ENCODE assay signal across 16 cellular contexts in the genomic region with DNA sequence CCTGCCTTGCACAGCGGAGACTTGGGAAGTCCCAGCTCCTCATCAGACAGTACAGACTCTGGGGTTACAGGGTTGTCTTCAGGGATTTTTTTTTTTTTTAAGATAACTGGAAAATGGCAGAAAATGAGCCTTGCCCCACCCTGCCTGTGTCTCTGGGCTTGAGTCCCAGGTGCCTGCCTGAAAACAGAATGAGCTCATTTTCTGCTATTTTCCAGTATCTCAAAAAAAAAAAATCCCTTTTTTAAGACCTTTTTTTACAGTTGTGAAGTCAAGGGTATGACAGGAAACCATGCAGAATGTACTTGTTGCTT. TPM values are rescaled to one million over a fixed set of nuclear protein-coding genes. Genes with fewer than 3 reads are reported as not detected.
A peak's percentile ranks its signal among the peaks of the same experiment; 100 is the strongest.
DNase-seq lines count a peak whose midpoint lies in the region; ATAC-seq and TF ChIP-seq lines count a peak whose summit lies in the region.
"Had no signal": no experiment of that assay in that cellular context is flagged by ENCODE, and none has a peak within 500 bp of the region (broad histone marks: within the 10 kb centered on the region; RNA-seq: fewer than 3 reads in every experiment).

No MANE protein-coding gene starts in this region.

- CTCF ChIA-PET in activated naive CD4-positive, alpha-beta T cell treated with anti-CD3 and anti-CD28 coated beads, Interleukin-2, amount 10 ng/mL, durations not matched to agents 7 days and 5 days (lab: Charles Lee), result interaction anchor here (0.6 to 14.6 kb wide), 9 partner anchors 8 to 190 kb away, joined by 3 to 231 read pairs (median 6); no protein-coding TSS in a partner anchor

- ATAC-seq in heart right ventricle, result no peak
- ATAC-seq in RWPE2 (ENCODE audit: low read depth), result no peak

- intact Hi-C loops in heart right ventricle (cut with DNase I) (loop anchor here in 5 of 10 donors (2.0 to 10.0 kb wide), 5 partner anchors 85 to 335 kb away; partner anchors contain the start of genes POFUT2 (in 2 of the 5) and ADARB1 (in 1 of the 5)), cardiac septum (cut with DNase I) (no loop called here), tibial artery (cut with DNase I; ENCODE audit: low total_unique reads) (loop anchor here (2.0 to 5.0 kb wide), 2 partner anchors 102 to 179 kb away; no protein-coding TSS in a partner anchor)

- H3K4me1 Mint-ChIP-seq in glutamatergic neuron (ENCODE audit: low read depth, unreplicated experiment), result peaks cover 2% of the 10 kb centered on the region
- peaks cover 10% of the 10 kb centered on the region for H3K4me1 Mint-ChIP-seq in activated naive CD4-positive, alpha-beta T cell treated with anti-CD3 and anti-CD28 coated beads, Interleukin-2, amount 10 ng/mL, durations not matched to agents 7 days and 5 days
- H3K4me1 Mint-ChIP-seq in activated T-cell treated with anti-CD3 and anti-CD28 coated beads, Interleukin-2, amount 50 U/mL, for 24 hours (ENCODE audit: low read depth), result peaks cover 10% of the 10 kb centered on the region

- WGBS in heart right ventricle, 2 donors, result 7 to 11% methylated on average over 1 of the region's 1 CpG

- H3K4me1 ChIP-seq in heart right ventricle (peaks cover 13 to 92% (median 54%) of the 10 kb centered on the region in 9 donors), RWPE2 (ENCODE audit: insufficient read depth, poor library complexity, severe bottlenecking) (peaks cover 8% of the 10 kb centered on the region), tibial artery (peaks cover 5 to 83% (median 68%) of the 10 kb centered on the region in 4 donors)
- H3K4me1 ChIP-seq: parathyroid adenoma had no signal

- H3K36me3 ChIP-seq in heart right ventricle (peaks cover 0 to 36% (median 0%) of the 10 kb centered on the region in 9 donors), RWPE2 (ENCODE audit: low read depth) (peaks cover 29% of the 10 kb centered on the region), tibial artery (peaks cover 0 to 23% (median 12%) of the 10 kb centered on the region in 3 donors), MG63 (peaks cover 66% of the 10 kb centered on the region)

- no peaks in the 10 kb centered on the region for H3K36me3 Mint-ChIP-seq in glutamatergic neuron (ENCODE audit: unreplicated experiment)
- H3K36me3 Mint-ChIP-seq in activated naive CD4-positive, alpha-beta T cell treated with anti-CD3 and anti-CD28 coated beads, Interleukin-2, amount 10 ng/mL, durations not matched to agents 7 days and 5 days, result peaks cover 10% of the 10 kb centered on the region
- H3K36me3 Mint-ChIP-seq in activated T-cell treated with anti-CD3 and anti-CD28 coated beads, Interleukin-2, amount 50 U/mL, for 24 hours (ENCODE audit: low read depth), result peaks cover 90% of the 10 kb centered on the region
- H3K36me3 Mint-ChIP-seq: IgD-negative memory B cell had no signal

- peaks cover 12% of the 10 kb centered on the region for H3K27me3 Mint-ChIP-seq in glutamatergic neuron (ENCODE audit: unreplicated experiment)
- H3K27me3 Mint-ChIP-seq in activated naive CD4-positive, alpha-beta T cell treated with anti-CD3 and anti-CD28 coated beads, Interleukin-2, amount 10 ng/mL, durations not matched to agents 7 days and 5 days, result no peaks in the 10 kb centered on the region
- H3K27me3 Mint-ChIP-seq in activated T-cell treated with anti-CD3 and anti-CD28 coated beads, Interleukin-2, amount 50 U/mL, for 24 hours, result no peaks in the 10 kb centered on the region
- H3K27me3 Mint-ChIP-seq: central memory CD8-positive, alpha-beta T cell; IgD-negative memory B cell had no signal

- H3K9me3 ChIP-seq in heart right ventricle, result no peaks in the 10 kb centered on the region
- H3K9me3 ChIP-seq in RWPE2 (ENCODE audit: severe bottlenecking), result no peaks in the 10 kb centered on the region
- H3K9me3 ChIP-seq in tibial artery, result no peaks in the 10 kb centered on the region
- H3K9me3 ChIP-seq in MG63, result no peaks in the 10 kb centered on the region

- H3K27ac Mint-ChIP-seq in glutamatergic neuron (ENCODE audit: unreplicated experiment), result no peak overlapping the region
- no peak overlapping the region for H3K27ac Mint-ChIP-seq in activated naive CD4-positive, alpha-beta T cell treated with anti-CD3 and anti-CD28 coated beads, Interleukin-2, amount 10 ng/mL, durations not matched to agents 7 days and 5 days
- H3K27ac Mint-ChIP-seq in activated T-cell treated with anti-CD3 and anti-CD28 coated beads, Interleukin-2, amount 50 U/mL, for 24 hours, result no peak overlapping the region
- H3K27ac Mint-ChIP-seq: activated T-helper 2 cell treated with anti-CD3 and anti-CD28 coated beads, Interferon-gamma antibody, Interleukin-2, Interleukin-4, amounts not matched to agents 10 μg/mL and 5 μg/mL and 100 μg/mL, durations not matched to agents 14 hours and 24 hours and 36 hours; CD8-positive, alpha-beta T cell; IgD-negative memory B cell had no signal

- DNase-seq in heart right ventricle (no peak), cardiac septum (ENCODE audit: low spot score) (no peak), RWPE2 (ENCODE audit: low spot score) (no peak), glutamatergic neuron (no peak), tibial artery (no peak), MG63 (no peak)
- DNase-seq in activated naive CD4-positive, alpha-beta T cell treated with anti-CD3 and anti-CD28 coated beads, Interleukin-2, amount 10 ng/mL, durations not matched to agents 7 days and 5 days, result no peak
- no peak for DNase-seq in activated T-cell treated with anti-CD3 and anti-CD28 coated beads, Interleukin-2, amount 50 U/mL, for 24 hours

- H3K9me3 Mint-ChIP-seq in glutamatergic neuron (ENCODE audit: unreplicated experiment), result peaks cover 1% of the 10 kb centered on the region
- H3K9me3 Mint-ChIP-seq in activated naive CD4-positive, alpha-beta T cell treated with anti-CD3 and anti-CD28 coated beads, Interleukin-2, amount 10 ng/mL, durations not matched to agents 7 days and 5 days, result no peaks in the 10 kb centered on the region
- H3K9me3 Mint-ChIP-seq in activated T-cell treated with anti-CD3 and anti-CD28 coated beads, Interleukin-2, amount 50 U/mL, for 24 hours, result no peaks in the 10 kb centered on the region
- H3K9me3 Mint-ChIP-seq: activated T-helper 2 cell treated with anti-CD3 and anti-CD28 coated beads, Interferon-gamma antibody, Interleukin-2, Interleukin-4, amounts not matched to agents 10 μg/mL and 5 μg/mL and 100 μg/mL, durations not matched to agents 14 hours and 24 hours and 36 hours; CD8-positive, alpha-beta T cell; central memory CD8-positive, alpha-beta T cell; IgD-negative memory B cell had no signal

- no peak overlapping the region for H3K4me3 Mint-ChIP-seq in glutamatergic neuron (ENCODE audit: unreplicated experiment)
- H3K4me3 Mint-ChIP-seq in activated naive CD4-positive, alpha-beta T cell treated with anti-CD3 and anti-CD28 coated beads, Interleukin-2, amount 10 ng/mL, durations not matched to agents 7 days and 5 days, result no peak overlapping the region
- no peak overlapping the region for H3K4me3 Mint-ChIP-seq in activated T-cell treated with anti-CD3 and anti-CD28 coated beads, Interleukin-2, amount 50 U/mL, for 24 hours
- H3K4me3 Mint-ChIP-seq: CD8-positive, alpha-beta T cell; central memory CD8-positive, alpha-beta T cell had no signal

- peak overlapping the region in 8 of 10 donors; percentile 42 to 86 (median 82) for H3K27ac ChIP-seq in heart right ventricle
- no peak overlapping the region for H3K27ac ChIP-seq in RWPE2 (ENCODE audit: poor library complexity, severe bottlenecking)
- H3K27ac ChIP-seq in tibial artery, result peak overlapping the region; percentile 93 to 96
- H3K27ac ChIP-seq: HL-60, parathyroid adenoma had no signal

- no peak overlapping the region for H3K4me3 ChIP-seq in heart right ventricle
- H3K4me3 ChIP-seq in RWPE2 (ENCODE audit: severe bottlenecking), result no peak overlapping the region
- H3K4me3 ChIP-seq in tibial artery, result no peak overlapping the region
- H3K4me3 ChIP-seq in MG63, result no peak overlapping the region

- peak in 2 of 9 donors; percentile 21 to 24 for TF ChIP-seq CTCF in heart right ventricle (IDR thresholded peaks at IDR 0.05)
- peak; percentile 61 for TF ChIP-seq CTCF in RWPE2 (IDR thresholded peaks at IDR 0.05; ENCODE audit: poor library complexity, severe bottlenecking)
- peak; percentile 38 for TF ChIP-seq CTCF in glutamatergic neuron (IDR thresholded peaks at IDR 0.05; ENCODE audit: partially characterized antibody, unreplicated experiment)
- no peak for TF ChIP-seq CTCF in tibial artery (IDR thresholded peaks at IDR 0.05)

- H3K27me3 ChIP-seq in heart right ventricle, result no peaks in the 10 kb centered on the region
- H3K27me3 ChIP-seq in RWPE2 (ENCODE audit: insufficient read depth, poor library complexity, severe bottlenecking), result no peaks in the 10 kb centered on the region
- no peaks in the 10 kb centered on the region for H3K27me3 ChIP-seq in tibial artery
- H3K27me3 ChIP-seq in MG63, result no peaks in the 10 kb centered on the region

RNA-seq across cellular contexts. Expression of gene SLX9, which starts 10.1 kb away (rescaled TPM):
- total RNA-seq in heart right ventricle, result 10 to 100 TPM; 42.4 to 67.2 (median 52.6) TPM
- polyA plus RNA-seq in heart right ventricle, result 10 to 100 TPM; 68.1 to 83.6 TPM
- 35.8 TPM for total RNA-seq in cardiac septum
- 30.7 TPM for total RNA-seq in glutamatergic neuron (ENCODE audit: unreplicated experiment)
- total RNA-seq in MG63 (2014; rRNA removed; shearing (Covaris generic); ENCODE audit: low replicate concordance), result 27.8 and 55.6 TPM in 2 replicates

RNA-seq across cellular contexts. Expression of gene ITGB2, which starts 29.3 kb away (rescaled TPM):
- total RNA-seq in heart right ventricle (100 to 1,000 TPM in 1 of 10 donors, 10 to 100 TPM in 5, 1 to 10 TPM in 4; 5.1 to 151 (median 10.3) TPM), cardiac septum (11.5 TPM), glutamatergic neuron (ENCODE audit: unreplicated experiment) (0.91 TPM)
- polyA plus RNA-seq in heart right ventricle, result 10 to 100 TPM; 12.4 to 12.7 TPM
- 4.3 and 12.9 TPM in 2 replicates for total RNA-seq in MG63 (2014; rRNA removed; shearing (Covaris generic); ENCODE audit: low replicate concordance)
- total RNA-seq: fibroblast of lung, RPMI7951 had no signal

Comparison
In these comparisons a context has a peak if more than half of its experiments do, and no peak if none do; other contexts are left out.
1. CTCF ChIP-seq: peak in RWPE2 (single experiment) and glutamatergic neuron (single experiment); none in tibial artery (0 of 2).